ENCODE assay signal across 10 cellular contexts in the genomic region with DNA sequence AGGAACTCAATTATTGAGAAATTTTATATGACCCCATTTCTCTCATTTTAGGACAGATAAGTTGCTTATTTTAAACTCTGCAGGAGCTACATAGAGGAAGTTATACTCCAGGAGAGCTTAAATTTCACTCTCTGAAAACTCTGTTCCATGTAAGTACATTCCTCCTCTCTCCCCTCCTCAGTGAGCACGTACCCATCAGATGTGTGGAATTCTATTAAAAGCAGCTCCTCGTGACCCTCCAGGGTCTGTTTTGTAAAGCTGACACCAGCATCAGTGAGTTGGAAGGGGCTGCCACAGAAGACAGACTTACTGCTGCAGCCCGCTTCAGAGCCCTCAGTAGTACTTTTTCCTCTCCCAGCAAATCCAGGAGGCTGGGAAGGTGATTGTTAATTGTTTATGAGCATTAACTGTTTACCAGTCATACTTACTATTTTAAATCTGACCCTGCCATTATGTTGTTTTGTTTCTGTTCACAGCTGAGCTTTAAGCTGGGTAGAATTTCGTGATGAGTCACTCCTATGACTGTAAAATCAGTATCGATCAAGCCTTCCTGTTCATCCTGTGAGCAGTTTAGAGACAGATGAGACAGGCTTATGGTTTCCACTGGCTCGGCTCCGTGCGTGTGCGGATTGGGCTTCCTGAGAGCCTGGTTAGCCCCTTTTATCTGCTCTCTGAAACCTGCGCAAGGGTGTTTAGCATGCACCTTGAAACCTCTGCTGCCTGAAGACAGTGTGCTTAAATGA. TPM values are rescaled to one million over a fixed set of nuclear protein-coding genes. Genes with fewer than 3 reads are reported as not detected.
A peak's percentile ranks its signal among the peaks of the same experiment; 100 is the strongest.
DNase-seq lines count a peak whose midpoint lies in the region; ATAC-seq and TF ChIP-seq lines count a peak whose summit lies in the region.
"Had no signal": no experiment of that assay in that cellular context is flagged by ENCODE, and none has a peak within 500 bp of the region (broad histone marks: within the 10 kb centered on the region; RNA-seq: fewer than 3 reads in every experiment).

No MANE protein-coding gene starts in this region.

- peak; percentile 96 for ATAC-seq in activated CD8-positive, alpha-beta T cell treated with anti-CD3 and anti-CD28 coated beads for 36 hours
- ATAC-seq in heart right ventricle = peak in 5 of 8 donors; percentile 12 to 31 (median 21)
- no peak for ATAC-seq in left lung
- no peak for ATAC-seq in GM19467 (IDR thresholded peaks at IDR 0.05; ENCODE audit: unreplicated experiment)

- H3K4me3 ChIP-seq in heart right ventricle = no peak overlapping the region
- H3K4me3 ChIP-seq in thymus (ENCODE audit: low read length) = no peak overlapping the region
- no peak overlapping the region for H3K4me3 ChIP-seq in left lung

- POLR2A ChIA-PET in activated CD8-positive, alpha-beta T cell treated with anti-CD3 and anti-CD28 coated beads for 36 hours (lab: Charles Lee) = no interaction called here

- H3K4me1 ChIP-seq in heart right ventricle (peaks cover 16 to 98% (median 77%) of the 10 kb centered on the region in 9 donors), thymus (ENCODE audit: control insufficient read depth, insufficient read depth, low read length) (peaks cover 11% of the 10 kb centered on the region), left lung (peaks cover 11 to 48% of the 10 kb centered on the region in 2 donors)

- peaks cover 62% of the 10 kb centered on the region for H3K4me1 Mint-ChIP-seq in activated CD8-positive, alpha-beta T cell treated with anti-CD3 and anti-CD28 coated beads for 36 hours (ENCODE audit: low read depth)

- H3K36me3 ChIP-seq in heart right ventricle (no peaks in the 10 kb centered on the region), thymus (ENCODE audit: control insufficient read depth, insufficient read depth) (no peaks in the 10 kb centered on the region), left lung (no peaks in the 10 kb centered on the region)

- no peaks in the 10 kb centered on the region for H3K9me3 ChIP-seq in heart right ventricle
- no peaks in the 10 kb centered on the region for H3K9me3 ChIP-seq in thymus (ENCODE audit: control insufficient read depth)
- no peaks in the 10 kb centered on the region for H3K9me3 ChIP-seq in left lung

- H3K9me3 Mint-ChIP-seq in activated CD8-positive, alpha-beta T cell treated with anti-CD3 and anti-CD28 coated beads for 36 hours = no peaks in the 10 kb centered on the region
- H3K9me3 Mint-ChIP-seq: natural killer cell treated with Interleukin-12 subunit alpha and Interleukin-12 subunit beta and Interleukin-15 and Interleukin-18, amount 100 ng/mL, for 72 hours had no signal

- H3K27me3 ChIP-seq in heart right ventricle (no peaks in the 10 kb centered on the region), thymus (ENCODE audit: control insufficient read depth, insufficient read depth) (no peaks in the 10 kb centered on the region), left lung (no peaks in the 10 kb centered on the region)

- H3K36me3 Mint-ChIP-seq in activated CD8-positive, alpha-beta T cell treated with anti-CD3 and anti-CD28 coated beads for 36 hours (ENCODE audit: low read depth) = peaks cover 3% of the 10 kb centered on the region
- H3K36me3 Mint-ChIP-seq: natural killer cell treated with Interleukin-12 subunit alpha and Interleukin-12 subunit beta and Interleukin-15 and Interleukin-18, amount 100 ng/mL, for 72 hours had no signal

- no peak overlapping the region for H3K4me3 Mint-ChIP-seq in activated CD8-positive, alpha-beta T cell treated with anti-CD3 and anti-CD28 coated beads for 36 hours
- H3K4me3 Mint-ChIP-seq: natural killer cell treated with Interleukin-12 subunit alpha and Interleukin-12 subunit beta and Interleukin-15 and Interleukin-18, amount 100 ng/mL, for 72 hours had no signal

- peak overlapping the region in 8 of 10 donors; percentile 21 to 87 (median 72) for H3K27ac ChIP-seq in heart right ventricle
- peak overlapping the region; percentile 40 for H3K27ac ChIP-seq in thymus (ENCODE audit: low read depth)
- H3K27ac ChIP-seq in left lung = no peak overlapping the region
- H3K27ac ChIP-seq: C4-2B had no signal

- 41% methylated on average over 10 of the region's 10 CpGs for WGBS in heart right ventricle, 2 donors
- WGBS in thymus = 67% methylated on average over 10 of the region's 10 CpGs

- DNase-seq in activated CD8-positive, alpha-beta memory T cell treated with anti-CD3 and anti-CD28 coated beads for 24 hours = peak; percentile 65
- DNase-seq in activated CD8-positive, alpha-beta memory T cell treated with anti-CD3 and anti-CD28 coated beads, Interleukin-2, amount 50 U/mL, for 4 hours = no peak
- peak; percentile 69 for DNase-seq in activated CD8-positive, alpha-beta T cell treated with anti-CD3 and anti-CD28 coated beads for 36 hours
- no peak for DNase-seq in heart right ventricle
- DNase-seq in GDM1 (lab: John Stamatoyannopoulos, UW) = no peak
- DNase-seq in left lung = no peak

- intact Hi-C loops in activated CD8-positive, alpha-beta T cell treated with anti-CD3 and anti-CD28 coated beads for 36 hours (cut with micrococcal nuclease) = no loop called here
- intact Hi-C loops in heart right ventricle (cut with DNase I) = loop anchor here in 2 of 10 donors (10.0 kb wide), 2 partner anchors 106 to 406 kb away; no protein-coding TSS in a partner anchor
- intact Hi-C loops in left lung (cut with DNase I) = loop anchor here in 1 of 2 donors (10.0 kb wide), 2 partner anchors 144 to 406 kb away; no protein-coding TSS in a partner anchor

- H3K27ac Mint-ChIP-seq in activated CD8-positive, alpha-beta T cell treated with anti-CD3 and anti-CD28 coated beads for 36 hours = peak overlapping the region; percentile 32
- H3K27ac Mint-ChIP-seq: natural killer cell treated with Interleukin-12 subunit alpha and Interleukin-12 subunit beta and Interleukin-15 and Interleukin-18, amount 100 ng/mL, for 72 hours had no signal

- TF ChIP-seq CTCF in activated CD8-positive, alpha-beta T cell treated with anti-CD3 and anti-CD28 coated beads for 36 hours (IDR thresholded peaks at IDR 0.05) = no peak
- no peak for TF ChIP-seq CTCF in heart right ventricle (IDR thresholded peaks at IDR 0.05)
- TF ChIP-seq CTCF in left lung (IDR thresholded peaks at IDR 0.05) = no peak

- CTCF ChIA-PET in activated CD8-positive, alpha-beta T cell treated with anti-CD3 and anti-CD28 coated beads for 36 hours (lab: Charles Lee) = interaction anchor here (1.4 to 2.5 kb wide), 4 partner anchors 9 to 150 kb away, joined by 3 to 9 read pairs (median 6); no protein-coding TSS in a partner anchor

- H3K27me3 Mint-ChIP-seq in activated CD8-positive, alpha-beta T cell treated with anti-CD3 and anti-CD28 coated beads for 36 hours = no peaks in the 10 kb centered on the region
- H3K27me3 Mint-ChIP-seq: natural killer cell treated with Interleukin-12 subunit alpha and Interleukin-12 subunit beta and Interleukin-15 and Interleukin-18, amount 100 ng/mL, for 72 hours had no signal

RNA-seq across cellular contexts. Expression of a gene that starts 20.4 kb away (rescaled TPM):
- 10 to 100 TPM; 22.8 to 24.7 TPM for total RNA-seq in activated CD8-positive, alpha-beta T cell treated with anti-CD3 and anti-CD28 coated beads for 36 hours
- total RNA-seq in heart right ventricle = 10 to 100 TPM; 32.3 to 88.2 (median 50.0) TPM
- 1 to 10 TPM; 3.4 to 8.4 TPM for polyA plus RNA-seq in heart right ventricle
- 10.0 TPM for polyA plus RNA-seq in thymus
- 10 to 100 TPM; 38.7 to 41.0 TPM for total RNA-seq in left lung

Comparison
In these comparisons a context has a peak if more than half of its experiments do, and no peak if none do; other contexts are left out.
1. DNase-seq: peak in activated CD8-positive, alpha-beta memory T cell treated with anti-CD3 and anti-CD28 coated beads for 24 hours (single experiment) and activated CD8-positive, alpha-beta T cell treated with anti-CD3 and anti-CD28 coated beads for 36 hours (single experiment); none in activated CD8-positive, alpha-beta memory T cell treated with anti-CD3 and anti-CD28 coated beads, Interleukin-2, amount 50 U/mL, for 4 hours (single experiment), heart right ventricle (0 of 2), GDM1 (single experiment) and left lung (0 of 2).
2. ATAC-seq: peak in activated CD8-positive, alpha-beta T cell treated with anti-CD3 and anti-CD28 coated beads for 36 hours (single experiment) and heart right ventricle (5 of 8); none in left lung (single experiment) and GM19467 (single experiment).
3. H3K27ac ChIP-seq: peak in heart right ventricle (8 of 10) and thymus (single experiment); none in left lung (0 of 2).